16 cellular contexts compared by ENCODE assay signal in genomic region chr3:159482241-159483031, GRCh38.
DNase-seq lines count a peak whose midpoint lies in the region; ATAC-seq and TF ChIP-seq lines count a peak whose summit lies in the region.
"Had no signal": no experiment of that assay in that cellular context is flagged by ENCODE, and none has a peak within 500 bp of the region (broad histone marks: within the 10 kb centered on the region; RNA-seq: fewer than 3 reads in every experiment).

No MANE protein-coding gene starts in this region.

- intact Hi-C loops in Calu3 (cut with micrococcal nuclease; ENCODE audit: unreplicated experiment): no loop called here

- no peaks in the 10 kb centered on the region for H3K4me1 ChIP-seq in mesendoderm (ENCODE audit: control insufficient read depth, low read depth, low read length)

- no peak overlapping the region for H3K4ac ChIP-seq in mesendoderm (ENCODE audit: low read depth, low read length)

- CTCF ChIA-PET in Calu3 (lab: Charles Lee): no interaction called here

- H3K36me3 Mint-ChIP-seq in Calu3 (ENCODE audit: insufficient read depth, unreplicated experiment): no peaks in the 10 kb centered on the region
- H3K36me3 Mint-ChIP-seq in naive thymus-derived CD8-positive, alpha-beta T cell: no peaks in the 10 kb centered on the region
- H3K36me3 Mint-ChIP-seq: CD14-positive monocyte had no signal

- no peak overlapping the region for H3K4me3 ChIP-seq in mesendoderm (ENCODE audit: low read length)

- H3K4me3 Mint-ChIP-seq in Calu3 (ENCODE audit: low read depth, unreplicated experiment): no peak overlapping the region
- no peak overlapping the region for H3K4me3 Mint-ChIP-seq in naive thymus-derived CD8-positive, alpha-beta T cell
- H3K4me3 Mint-ChIP-seq: CD14-positive monocyte had no signal

- H3K23ac ChIP-seq in mesendoderm (ENCODE audit: low read length): no peak overlapping the region

- H3K18ac ChIP-seq in mesendoderm (ENCODE audit: low read length): no peak overlapping the region

- no peak overlapping the region for H2AK5ac ChIP-seq in mesendoderm (ENCODE audit: low read length)

- H2BK15ac ChIP-seq in mesendoderm (replicated peaks; ENCODE audit: low read depth): no peak overlapping the region

- no peak overlapping the region for H2BK120ac ChIP-seq in mesendoderm (ENCODE audit: low read depth, low read length)

- DNase-seq in NCI-H82 (lab: John Stamatoyannopoulos, UW) (peak; percentile 17), NCI-H82 treated with DMSO at 0.1 percent for 48 hours (lab: John Stamatoyannopoulos, UW; ENCODE audit: unreplicated experiment) (no peak), RPMI7951 (ENCODE audit: low read depth) (peak; percentile 18), fibroblast of peridontal ligament (ENCODE audit: extremely low read depth) (peak; percentile 8), mesendoderm (peak; percentile 57), Calu3 (no peak)
- no peak for DNase-seq in activated CD8-positive, alpha-beta memory T cell treated with anti-CD3 and anti-CD28 coated beads for 24 hours
- no peak for DNase-seq in naive thymus-derived CD8-positive, alpha-beta T cell
- DNase-seq: 8988T, GDM1, NCI-H1694 treated with DMSO at 0.1 percent for 48 hours, NCI-H2107, NCI-H526 treated with DMSO at 0.1 percent for 48 hours had no signal

- no peak overlapping the region for H3K27ac Mint-ChIP-seq in Calu3 (ENCODE audit: unreplicated experiment)
- H3K27ac Mint-ChIP-seq in naive thymus-derived CD8-positive, alpha-beta T cell: no peak overlapping the region
- H3K27ac Mint-ChIP-seq: CD14-positive monocyte had no signal

- BruUV-seq in Calu3 (replicated peaks; lab: Mats Ljungman, UMichigan): no TSS peak

- no peaks in the 10 kb centered on the region for H3K79me1 ChIP-seq in mesendoderm (ENCODE audit: low read length)

- no peak for ATAC-seq in naive thymus-derived CD8-positive, alpha-beta T cell
- ATAC-seq: HCT116 had no signal

- WGBS in mesendoderm (ENCODE audit: extremely low coverage, insufficient coverage, low lambda C conversion rate): no CpG with 5 or more reads among the region's 3 CpGs

- no peak overlapping the region for H4K8ac ChIP-seq in mesendoderm (ENCODE audit: low read depth, low read length)

- H3K4me1 Mint-ChIP-seq in Calu3 (ENCODE audit: low read depth, unreplicated experiment): no peaks in the 10 kb centered on the region
- no peaks in the 10 kb centered on the region for H3K4me1 Mint-ChIP-seq in naive thymus-derived CD8-positive, alpha-beta T cell
- H3K4me1 Mint-ChIP-seq: CD14-positive monocyte had no signal

- no peak overlapping the region for H4K5ac ChIP-seq in mesendoderm (ENCODE audit: low read length)

- no peak overlapping the region for H3K27ac ChIP-seq in mesendoderm (ENCODE audit: low read depth, low read length)
- H3K27ac ChIP-seq: HL-60 had no signal

- no peaks in the 10 kb centered on the region for H3K27me3 ChIP-seq in mesendoderm (ENCODE audit: insufficient read depth, low read length, poor library complexity)

- no peak for TF ChIP-seq CTCF in Calu3 (IDR thresholded peaks at IDR 0.05; ENCODE audit: unreplicated experiment)

- no peak overlapping the region for H3K9ac ChIP-seq in mesendoderm (ENCODE audit: low read length)

- H3K9me3 Mint-ChIP-seq in Calu3 (ENCODE audit: low read depth, unreplicated experiment): peaks cover 8% of the 10 kb centered on the region
- peaks cover 0 to 16% (median 7%) of the 10 kb centered on the region in 9 donors for H3K9me3 Mint-ChIP-seq in naive thymus-derived CD8-positive, alpha-beta T cell

- H3K79me2 ChIP-seq in mesendoderm (ENCODE audit: control insufficient read depth, insufficient read depth, low read length): no peaks in the 10 kb centered on the region

- H3K4me2 ChIP-seq in mesendoderm (ENCODE audit: low read length): no peak overlapping the region

- no peak overlapping the region for H3K56ac ChIP-seq in mesendoderm (ENCODE audit: low read length)

- H3K27me3 Mint-ChIP-seq in Calu3 (ENCODE audit: unreplicated experiment): no peaks in the 10 kb centered on the region
- peaks cover 0 to 9% (median 0%) of the 10 kb centered on the region in 5 donors for H3K27me3 Mint-ChIP-seq in naive thymus-derived CD8-positive, alpha-beta T cell

- H2BK5ac ChIP-seq in mesendoderm (ENCODE audit: low read length): no peak overlapping the region

- POLR2A ChIA-PET in naive thymus-derived CD8-positive, alpha-beta T cell (lab: Charles Lee): no interaction called here

- H3K36me3 ChIP-seq in mesendoderm (ENCODE audit: control insufficient read depth, insufficient read depth, low read length): no peaks in the 10 kb centered on the region

Comparison
In these comparisons a context has a peak if more than half of its experiments do, and no peak if none do; other contexts are left out.
1. DNase-seq: peak in NCI-H82 (single experiment), RPMI7951 (single experiment), fibroblast of peridontal ligament (single experiment) and mesendoderm (single experiment); none in NCI-H82 treated with DMSO at 0.1 percent for 48 hours (single experiment), Calu3 (single experiment), activated CD8-positive, alpha-beta memory T cell treated with anti-CD3 and anti-CD28 coated beads for 24 hours (single experiment) and naive thymus-derived CD8-positive, alpha-beta T cell (0 of 10).